Comparison of ENCODE assay signal across 20 cellular contexts in the genomic region with DNA sequence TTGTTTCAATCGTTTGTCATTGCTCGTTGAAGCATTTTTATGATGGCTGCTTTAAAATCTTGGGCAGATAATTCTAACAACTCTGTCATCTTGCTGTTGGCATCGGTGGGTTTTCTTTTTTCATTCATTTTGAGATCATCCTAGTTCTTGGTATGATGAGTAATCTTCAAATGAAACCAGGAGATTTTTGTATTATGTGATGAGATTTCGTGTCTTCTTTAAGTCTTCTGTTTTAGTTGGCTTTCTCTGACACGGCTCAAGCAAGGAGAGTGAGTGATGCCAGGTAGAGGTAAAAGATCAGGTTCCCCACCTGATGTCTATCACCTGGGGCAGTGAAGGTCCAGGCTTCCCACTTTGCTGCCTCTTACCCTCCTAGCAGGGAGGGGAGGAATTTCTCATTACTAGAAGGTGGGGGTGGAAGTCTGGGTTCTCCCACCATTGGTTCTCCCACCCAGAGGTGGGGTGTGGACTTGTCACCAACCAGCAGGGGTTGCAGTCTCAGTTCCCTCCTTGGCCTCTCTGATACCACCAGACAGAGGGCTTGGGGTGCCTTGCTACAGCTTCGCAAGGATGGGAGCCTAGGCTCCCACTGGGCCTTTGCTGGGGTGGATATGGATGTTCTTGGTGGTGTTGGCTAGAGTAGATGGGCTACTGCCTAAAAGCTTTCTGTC. TPM values are rescaled to one million over a fixed set of nuclear protein-coding genes. Genes with fewer than 3 reads are reported as not detected.
DNase-seq lines count a peak whose midpoint lies in the region; ATAC-seq and TF ChIP-seq lines count a peak whose summit lies in the region.
"Had no signal": no experiment of that assay in that cellular context is flagged by ENCODE, and none has a peak within 500 bp of the region (broad histone marks: within the 10 kb centered on the region; RNA-seq: fewer than 3 reads in every experiment).

No MANE protein-coding gene starts in this region.

- H3K27me3 ChIP-seq in BE2C, result no peaks in the 10 kb centered on the region

- TF ChIP-seq CTCF in BE2C (IDR thresholded peaks at IDR 0.05; ENCODE audit: low read depth, low read length), result no peak

- no peaks in the 10 kb centered on the region for H3K9me3 Mint-ChIP-seq in activated T-cell treated with anti-CD3 and anti-CD28 coated beads, Interleukin-2, amount 50 U/mL, for 24 hours
- no peaks in the 10 kb centered on the region for H3K9me3 Mint-ChIP-seq in activated CD4-positive, alpha-beta memory T cell treated with anti-CD3 and anti-CD28 coated beads for 36 hours
- no peaks in the 10 kb centered on the region for H3K9me3 Mint-ChIP-seq in activated naive CD8-positive, alpha-beta T cell treated with anti-CD3 and anti-CD28 coated beads, Interleukin-2, amount 10 ng/mL, durations not matched to agents 7 days and 5 days
- H3K9me3 Mint-ChIP-seq: CD4-positive, alpha-beta T cell; HFFc6 had no signal

- no peaks in the 10 kb centered on the region for H3K9me3 ChIP-seq in BE2C

- intact Hi-C loops in activated CD4-positive, alpha-beta memory T cell treated with anti-CD3 and anti-CD28 coated beads for 36 hours (cut with micrococcal nuclease), result no loop called here

- H3K36me3 ChIP-seq in BE2C, result peaks cover 60% of the 10 kb centered on the region

- H3K27ac Mint-ChIP-seq in activated T-cell treated with anti-CD3 and anti-CD28 coated beads, Interleukin-2, amount 50 U/mL, for 24 hours, result peak overlapping the region; percentile 24
- peak overlapping the region; percentile 77 for H3K27ac Mint-ChIP-seq in activated CD4-positive, alpha-beta memory T cell treated with anti-CD3 and anti-CD28 coated beads for 36 hours
- peak overlapping the region; percentile 35 for H3K27ac Mint-ChIP-seq in activated naive CD8-positive, alpha-beta T cell treated with anti-CD3 and anti-CD28 coated beads, Interleukin-2, amount 10 ng/mL, durations not matched to agents 7 days and 5 days
- H3K27ac Mint-ChIP-seq: CD4-positive, alpha-beta T cell; HFFc6 had no signal

- H3K4me3 ChIP-seq in BE2C (ENCODE audit: low read depth, low read length), result no peak overlapping the region
- H3K4me3 ChIP-seq: PC-9 had no signal

- H3K4me3 Mint-ChIP-seq in activated T-cell treated with anti-CD3 and anti-CD28 coated beads, Interleukin-2, amount 50 U/mL, for 24 hours, result no peak overlapping the region
- peak overlapping the region; percentile 2 for H3K4me3 Mint-ChIP-seq in activated CD4-positive, alpha-beta memory T cell treated with anti-CD3 and anti-CD28 coated beads for 36 hours
- H3K4me3 Mint-ChIP-seq in activated naive CD8-positive, alpha-beta T cell treated with anti-CD3 and anti-CD28 coated beads, Interleukin-2, amount 10 ng/mL, durations not matched to agents 7 days and 5 days, result no peak overlapping the region
- H3K4me3 Mint-ChIP-seq: CD4-positive, alpha-beta T cell; HFFc6 had no signal

- peaks cover 5% of the 10 kb centered on the region; the same call in 1 of the 2 replicates for H3K4me1 ChIP-seq in BE2C

- POLR2A ChIA-PET in activated CD4-positive, alpha-beta memory T cell treated with anti-CD3 and anti-CD28 coated beads for 36 hours (lab: Charles Lee), result interaction anchor here (1.0 kb wide), 1 partner anchor 10 kb away, joined by 3 read pairs; no protein-coding TSS in a partner anchor
- POLR2A ChIA-PET in activated naive CD8-positive, alpha-beta T cell treated with anti-CD3 and anti-CD28 coated beads, Interleukin-2, amount 10 ng/mL, durations not matched to agents 7 days and 5 days (lab: Charles Lee), result no interaction called here

- H3K36me3 Mint-ChIP-seq in activated T-cell treated with anti-CD3 and anti-CD28 coated beads, Interleukin-2, amount 50 U/mL, for 24 hours (ENCODE audit: low read depth), result peaks cover 98% of the 10 kb centered on the region
- H3K36me3 Mint-ChIP-seq in activated CD4-positive, alpha-beta memory T cell treated with anti-CD3 and anti-CD28 coated beads for 36 hours, result peaks cover 62% of the 10 kb centered on the region
- H3K36me3 Mint-ChIP-seq in activated naive CD8-positive, alpha-beta T cell treated with anti-CD3 and anti-CD28 coated beads, Interleukin-2, amount 10 ng/mL, durations not matched to agents 7 days and 5 days, result peaks cover 19% of the 10 kb centered on the region

- CTCF ChIA-PET in activated CD4-positive, alpha-beta memory T cell treated with anti-CD3 and anti-CD28 coated beads for 36 hours (lab: Charles Lee), result interaction anchor here (2.6 kb wide), 1 partner anchor 137 kb away, joined by 6 read pairs; no protein-coding TSS in a partner anchor

- DNase-seq in activated T-cell treated with anti-CD3 and anti-CD28 coated beads, Interleukin-2, amount 50 U/mL, for 24 hours, result no peak
- no peak for DNase-seq in activated T-cell treated with anti-CD3 and anti-CD28 coated beads, Interleukin-2, amount 50 U/mL, for 1 hour
- DNase-seq in activated CD4-positive, alpha-beta memory T cell treated with anti-CD3 and anti-CD28 coated beads for 36 hours, result peak; percentile 17
- no peak for DNase-seq in activated naive CD8-positive, alpha-beta T cell treated with anti-CD3 and anti-CD28 coated beads, Interleukin-2, amount 10 ng/mL, durations not matched to agents 7 days and 5 days
- DNase-seq in stimulated activated CD8-positive, alpha-beta memory T cell treated with anti-CD3 and anti-CD28 coated beads, Interleukin-4, amount 100 ng/mL, for 48 hours, result peak; percentile 45
- no peak for DNase-seq in BE2C
- DNase-seq: ACHN; Calu3; CD4-positive, alpha-beta T cell; DMS53; HFFc6; KG1; NCI-H1048; NCI-H146; NCI-H2081 treated with DMSO at 0.1 percent for 48 hours; NCI-H510A treated with DMSO at 0.1 percent for 48 hours; NCI-H82; PC-9 had no signal

- peaks cover 25% of the 10 kb centered on the region for H3K4me1 Mint-ChIP-seq in activated T-cell treated with anti-CD3 and anti-CD28 coated beads, Interleukin-2, amount 50 U/mL, for 24 hours (ENCODE audit: low read depth)
- peaks cover 34% of the 10 kb centered on the region for H3K4me1 Mint-ChIP-seq in activated CD4-positive, alpha-beta memory T cell treated with anti-CD3 and anti-CD28 coated beads for 36 hours (ENCODE audit: low read depth)
- no peaks in the 10 kb centered on the region for H3K4me1 Mint-ChIP-seq in activated naive CD8-positive, alpha-beta T cell treated with anti-CD3 and anti-CD28 coated beads, Interleukin-2, amount 10 ng/mL, durations not matched to agents 7 days and 5 days

- ATAC-seq in activated naive CD8-positive, alpha-beta T cell treated with anti-CD3 and anti-CD28 coated beads, Interleukin-2, amount 10 ng/mL, durations not matched to agents 7 days and 5 days (ENCODE audit: low read depth), result no peak
- ATAC-seq in GM21528 (IDR thresholded peaks at IDR 0.05; ENCODE audit: low FRiP score, unreplicated experiment), result no peak

- no peaks in the 10 kb centered on the region for H3K27me3 Mint-ChIP-seq in activated T-cell treated with anti-CD3 and anti-CD28 coated beads, Interleukin-2, amount 50 U/mL, for 24 hours
- H3K27me3 Mint-ChIP-seq in activated CD4-positive, alpha-beta memory T cell treated with anti-CD3 and anti-CD28 coated beads for 36 hours, result no peaks in the 10 kb centered on the region
- H3K27me3 Mint-ChIP-seq in activated naive CD8-positive, alpha-beta T cell treated with anti-CD3 and anti-CD28 coated beads, Interleukin-2, amount 10 ng/mL, durations not matched to agents 7 days and 5 days, result no peaks in the 10 kb centered on the region
- H3K27me3 Mint-ChIP-seq: CD4-positive, alpha-beta T cell had no signal

RNA-seq across cellular contexts. Expression of gene CDC45, which starts 12.9 kb away (rescaled TPM):
- total RNA-seq in activated CD4-positive, alpha-beta memory T cell treated with anti-CD3 and anti-CD28 coated beads for 36 hours, result 100 to 1,000 TPM; 122 to 130 TPM
- 10 to 100 TPM; 54.2 to 56.1 TPM for total RNA-seq in activated naive CD8-positive, alpha-beta T cell treated with anti-CD3 and anti-CD28 coated beads, Interleukin-2, amount 10 ng/mL, durations not matched to agents 7 days and 5 days
- 7.1 TPM for polyA plus RNA-seq in BE2C (2012; ENCODE audit: insufficient read depth, insufficient read length, low read depth)

RNA-seq across cellular contexts. Expression of gene UFD1, which starts 13.6 kb away (rescaled TPM):
- total RNA-seq in activated CD4-positive, alpha-beta memory T cell treated with anti-CD3 and anti-CD28 coated beads for 36 hours, result 10 to 100 TPM; 85.3 to 91.1 TPM
- total RNA-seq in activated naive CD8-positive, alpha-beta T cell treated with anti-CD3 and anti-CD28 coated beads, Interleukin-2, amount 10 ng/mL, durations not matched to agents 7 days and 5 days, result 10 to 100 TPM; 58.2 to 68.7 TPM
- polyA plus RNA-seq in BE2C (2012; ENCODE audit: insufficient read depth, insufficient read length, low read depth), result 105 TPM

RNA-seq across cellular contexts. Expression of gene CLDN5, which starts 31.6 kb away (rescaled TPM):
- total RNA-seq in activated CD4-positive, alpha-beta memory T cell treated with anti-CD3 and anti-CD28 coated beads for 36 hours, result under 1 TPM; 0.17 to 0.31 TPM
- not detected for total RNA-seq in activated naive CD8-positive, alpha-beta T cell treated with anti-CD3 and anti-CD28 coated beads, Interleukin-2, amount 10 ng/mL, durations not matched to agents 7 days and 5 days
- 0.32 TPM for polyA plus RNA-seq in BE2C (2012; ENCODE audit: insufficient read depth, insufficient read length, low read depth)
- total RNA-seq: Calu3; CD4-positive, alpha-beta T cell; H4; PC-9 had no signal

RNA-seq across cellular contexts. Expression of gene C22orf39, which starts 45.1 kb away (rescaled TPM):
- total RNA-seq in activated CD4-positive, alpha-beta memory T cell treated with anti-CD3 and anti-CD28 coated beads for 36 hours, result 10 to 100 TPM; 23.3 to 23.5 TPM
- 10 to 100 TPM; 42.2 to 47.4 TPM for total RNA-seq in activated naive CD8-positive, alpha-beta T cell treated with anti-CD3 and anti-CD28 coated beads, Interleukin-2, amount 10 ng/mL, durations not matched to agents 7 days and 5 days
- 169 TPM for polyA plus RNA-seq in BE2C (2012; ENCODE audit: insufficient read depth, insufficient read length, low read depth)

Comparison
In these comparisons a context has a peak if more than half of its experiments do, and no peak if none do; other contexts are left out.
1. DNase-seq: peak in activated CD4-positive, alpha-beta memory T cell treated with anti-CD3 and anti-CD28 coated beads for 36 hours (single experiment) and stimulated activated CD8-positive, alpha-beta memory T cell treated with anti-CD3 and anti-CD28 coated beads, Interleukin-4, amount 100 ng/mL, for 48 hours (single experiment); none in activated T-cell treated with anti-CD3 and anti-CD28 coated beads, Interleukin-2, amount 50 U/mL, for 24 hours (single experiment), activated T-cell treated with anti-CD3 and anti-CD28 coated beads, Interleukin-2, amount 50 U/mL, for 1 hour (single experiment), activated naive CD8-positive, alpha-beta T cell treated with anti-CD3 and anti-CD28 coated beads, Interleukin-2, amount 10 ng/mL, durations not matched to agents 7 days and 5 days (single experiment) and BE2C (single experiment).
2. H3K27ac Mint-ChIP-seq: peak in every context shown above with its lines; median percentile 77 in activated CD4-positive, alpha-beta memory T cell treated with anti-CD3 and anti-CD28 coated beads for 36 hours; 35 in activated naive CD8-positive, alpha-beta T cell treated with anti-CD3 and anti-CD28 coated beads, Interleukin-2, amount 10 ng/mL, durations not matched to agents 7 days and 5 days; 24 in activated T-cell treated with anti-CD3 and anti-CD28 coated beads, Interleukin-2, amount 50 U/mL, for 24 hours.